36 cellular contexts compared by ENCODE assay signal in the genomic region with DNA sequence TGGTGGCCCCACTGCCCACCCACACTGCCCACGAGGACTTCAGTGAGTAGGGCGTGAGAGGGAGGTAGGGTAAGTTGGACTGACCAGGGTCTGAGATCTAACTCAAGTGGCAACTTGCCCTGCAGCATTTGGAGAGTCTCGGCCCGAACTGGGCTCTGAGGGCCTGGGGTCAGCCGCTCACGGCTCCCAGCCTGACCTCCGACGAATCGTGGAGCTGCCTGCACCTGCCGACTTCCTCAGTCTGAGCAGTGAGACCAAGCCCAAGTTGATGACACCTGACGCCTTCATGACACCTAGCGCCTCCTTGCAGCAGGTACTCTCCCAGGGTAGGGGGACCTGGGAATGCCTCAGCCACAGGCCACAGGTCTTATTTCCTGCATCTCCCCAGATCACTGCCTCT. TPM values are rescaled to one million over a fixed set of nuclear protein-coding genes. Genes with fewer than 3 reads are reported as not detected.
"Had no signal": no experiment of that assay in that cellular context is flagged by ENCODE, and none has a peak within 500 bp of the region (broad histone marks: within the 10 kb centered on the region; RNA-seq: fewer than 3 reads in every experiment).

No MANE protein-coding gene starts in this region.

- H3K4me2 ChIP-seq: smooth muscle cell had no signal

- H3K27me3 ChIP-seq: neutrophil, ovary, right atrium auricular region, right lobe of liver, sigmoid colon, spleen, suprapubic skin, testis, tibial artery, transverse colon, upper lobe of right lung, vagina had no signal

- ATAC-seq: naive thymus-derived CD8-positive, alpha-beta T cell; natural killer cell treated with Interleukin-12 subunit alpha and Interleukin-12 subunit beta and Interleukin-15 and Interleukin-18, amount 100 ng/mL, for 72 hours; right lobe of liver; stimulated activated memory B cell treated with anti-CD40 and anti-IgM and Interleukin-4, amounts not matched to agents 10 μg/mL and 1 μg/mL and 100 μg/mL, for 72 hours; stimulated activated naive CD8-positive, alpha-beta T cell treated with anti-CD3 and anti-CD28 coated beads, Interleukin-15, amount 100 ng/mL, for 72 hours; stimulated activated naive CD8-positive, alpha-beta T cell treated with anti-CD3 and anti-CD28 coated beads, Interleukin-15, Interleukin-2, amounts not matched to agents 100 U/mL and 50 U/mL, for 24 hours; upper lobe of right lung had no signal

- H3K27me3 Mint-ChIP-seq: naive B cell; naive thymus-derived CD8-positive, alpha-beta T cell; natural killer cell treated with Interleukin-12 subunit alpha and Interleukin-12 subunit beta and Interleukin-15 and Interleukin-18, amount 100 ng/mL, for 72 hours; progenitor cell of endocrine pancreas; stimulated activated memory B cell treated with anti-CD40 and anti-IgM and Interleukin-4, amounts not matched to agents 10 μg/mL and 1 μg/mL and 100 μg/mL, for 72 hours; stimulated activated naive CD8-positive, alpha-beta T cell treated with anti-CD3 and anti-CD28 coated beads, Interleukin-15, amount 100 ng/mL, for 72 hours; type B pancreatic cell had no signal

- H3K27ac Mint-ChIP-seq: natural killer cell treated with Interleukin-12 subunit alpha and Interleukin-12 subunit beta and Interleukin-15 and Interleukin-18, amount 100 ng/mL, for 72 hours; nephron progenitor cell; progenitor cell of endocrine pancreas; stimulated activated memory B cell treated with anti-CD40 and anti-IgM and Interleukin-4, amounts not matched to agents 10 μg/mL and 1 μg/mL and 100 μg/mL, for 72 hours; type B pancreatic cell had no signal

- H3K9me3 ChIP-seq: neutrophil, ovary, right atrium auricular region, right lobe of liver, sigmoid colon, spleen, suprapubic skin, testis, tibial artery, transverse colon, upper lobe of right lung, vagina had no signal

- H3K27ac ChIP-seq: neutrophil, ovary, parathyroid adenoma, right atrium auricular region, right lobe of liver, sigmoid colon, skin epidermis, spleen, suprapubic skin, testis, tibial artery, transverse colon, upper lobe of right lung, vagina had no signal

- H3K4me3 ChIP-seq: ovary, right atrium auricular region, right lobe of liver, sigmoid colon, skin epidermis, smooth muscle cell, spleen, suprapubic skin, testis, tibial artery, transverse colon, upper lobe of right lung, vagina had no signal

- H3K36me3 Mint-ChIP-seq: natural killer cell treated with Interleukin-12 subunit alpha and Interleukin-12 subunit beta and Interleukin-15 and Interleukin-18, amount 100 ng/mL, for 72 hours had no signal

- H3K36me3 ChIP-seq: ovary had no signal

- H3K9me3 Mint-ChIP-seq: naive B cell; naive thymus-derived CD8-positive, alpha-beta T cell; natural killer cell treated with Interleukin-12 subunit alpha and Interleukin-12 subunit beta and Interleukin-15 and Interleukin-18, amount 100 ng/mL, for 72 hours; nephron progenitor cell; neural crest cell; stimulated activated memory B cell treated with anti-CD40 and anti-IgM and Interleukin-4, amounts not matched to agents 10 μg/mL and 1 μg/mL and 100 μg/mL, for 72 hours; stimulated activated naive CD8-positive, alpha-beta T cell treated with anti-CD3 and anti-CD28 coated beads, Interleukin-15, amount 100 ng/mL, for 72 hours; type B pancreatic cell had no signal

- H3K4me3 Mint-ChIP-seq: naive thymus-derived CD8-positive, alpha-beta T cell; natural killer cell treated with Interleukin-12 subunit alpha and Interleukin-12 subunit beta and Interleukin-15 and Interleukin-18, amount 100 ng/mL, for 72 hours; nephron progenitor cell; neural crest cell; stimulated activated memory B cell treated with anti-CD40 and anti-IgM and Interleukin-4, amounts not matched to agents 10 μg/mL and 1 μg/mL and 100 μg/mL, for 72 hours; stimulated activated naive CD8-positive, alpha-beta T cell treated with anti-CD3 and anti-CD28 coated beads, Interleukin-15, amount 100 ng/mL, for 72 hours; type B pancreatic cell had no signal

- H2AFZ ChIP-seq: parathyroid adenoma had no signal

- DNase-seq: naive B cell; naive thymus-derived CD8-positive, alpha-beta T cell; nephron progenitor cell; nucleus accumbens; ovary; retina; right lobe of liver; sigmoid colon; spleen; stimulated activated CD4-positive, alpha-beta T cell treated with anti-CD3 and anti-CD28 coated beads, Interleukin-12 subunit alpha, Interleukin-12 subunit beta, amount 100 ng/mL, for 4 hours; stimulated activated CD4-positive, alpha-beta T cell treated with anti-CD3 and anti-CD28 coated beads, Interleukin-1b, Interleukin-23, amount 100 ng/mL, for 48 hours; stimulated activated CD4-positive, alpha-beta T cell treated with anti-CD3 and anti-CD28 coated beads, Interleukin-4, amount 100 ng/mL, for 1 hour; stimulated activated CD4-positive, alpha-beta T cell treated with anti-CD3 and anti-CD28 coated beads, Interleukin-4, amount 100 ng/mL, for 4 hours; stimulated activated CD8-positive, alpha-beta memory T cell treated with anti-CD3 and anti-CD28 coated beads, Interleukin-4, amount 100 ng/mL, for 48 hours; stimulated activated naive CD4-positive, alpha-beta T cell; stimulated activated naive CD8-positive, alpha-beta T cell treated with anti-CD3 and anti-CD28 coated beads, Interleukin-15, amount 100 ng/mL, for 72 hours; stimulated activated naive CD8-positive, alpha-beta T cell treated with anti-CD3 and anti-CD28 coated beads, Interleukin-15, Interleukin-2, amounts not matched to agents 100 U/mL and 50 U/mL, for 24 hours; substantia nigra; testis; tibial artery; transverse colon; upper lobe of right lung had no signal

RNA-seq across cellular contexts. Expression of a gene that starts 5.2 kb away (rescaled TPM):
- total RNA-seq: neural crest cell, progenitor cell of endocrine pancreas, pulmonary artery endothelial cell, right atrium auricular region, sigmoid colon, smooth muscle cell, urinary bladder, vagina had no signal
